Comparison of ENCODE assay signal across 16 cellular contexts in genomic region chr9:78685471-78685870, GRCh38.
"Had no signal": no experiment of that assay in that cellular context is flagged by ENCODE, and none has a peak within 500 bp of the region (broad histone marks: within the 10 kb centered on the region; RNA-seq: fewer than 3 reads in every experiment).

No MANE protein-coding gene starts in this region.

- ATAC-seq: activated CD4-positive, alpha-beta T cell treated with anti-CD3 and anti-CD28 coated beads for 36 hours; left ventricle myocardium superior; stimulated activated memory B cell treated with anti-CD40 and anti-IgM and Interleukin-4, amounts not matched to agents 10 μg/mL and 1 μg/mL and 100 μg/mL, for 72 hours had no signal

- H3K4me1 ChIP-seq: tibial nerve, uterus had no signal

- H3K27ac ChIP-seq: ovary, tibial nerve, uterus had no signal

- H3K27ac Mint-ChIP-seq: activated CD4-positive, alpha-beta memory T cell treated with anti-CD3 and anti-CD28 coated beads for 36 hours; activated CD4-positive, alpha-beta T cell treated with anti-CD3 and anti-CD28 coated beads for 36 hours; activated naive CD8-positive, alpha-beta T cell treated with anti-CD3 and anti-CD28 coated beads for 36 hours; nephron progenitor cell; stimulated activated memory B cell treated with anti-CD40 and anti-IgM and Interleukin-4, amounts not matched to agents 10 μg/mL and 1 μg/mL and 100 μg/mL, for 72 hours; T-helper 1 cell treated with Interleukin-12 subunit alpha and Interleukin-12 subunit beta and Interleukin-4 antibody, amounts not matched to agents 30 μg/mL and 1 μg/mL, for 36 hours had no signal

- H3K36me3 Mint-ChIP-seq: activated CD4-positive, alpha-beta memory T cell treated with anti-CD3 and anti-CD28 coated beads for 36 hours; activated naive CD8-positive, alpha-beta T cell treated with anti-CD3 and anti-CD28 coated beads for 36 hours; stimulated activated memory B cell treated with anti-CD40 and anti-IgM and Interleukin-4, amounts not matched to agents 10 μg/mL and 1 μg/mL and 100 μg/mL, for 72 hours had no signal

- H3K4me3 Mint-ChIP-seq: activated CD4-positive, alpha-beta memory T cell treated with anti-CD3 and anti-CD28 coated beads for 36 hours; activated CD4-positive, alpha-beta T cell treated with anti-CD3 and anti-CD28 coated beads for 36 hours; activated naive CD8-positive, alpha-beta T cell treated with anti-CD3 and anti-CD28 coated beads for 36 hours; nephron progenitor cell; stimulated activated memory B cell treated with anti-CD40 and anti-IgM and Interleukin-4, amounts not matched to agents 10 μg/mL and 1 μg/mL and 100 μg/mL, for 72 hours; T-helper 1 cell treated with Interleukin-12 subunit alpha and Interleukin-12 subunit beta and Interleukin-4 antibody, amounts not matched to agents 30 μg/mL and 1 μg/mL, for 36 hours had no signal

- H3K36me3 ChIP-seq: ovary, tibial nerve, uterus had no signal

- H3K9me3 Mint-ChIP-seq: stimulated activated memory B cell treated with anti-CD40 and anti-IgM and Interleukin-4, amounts not matched to agents 10 μg/mL and 1 μg/mL and 100 μg/mL, for 72 hours had no signal

- DNase-seq: activated CD4-positive, alpha-beta memory T cell treated with anti-CD3 and anti-CD28 coated beads for 36 hours; activated CD4-positive, alpha-beta T cell treated with anti-CD3 and anti-CD28 coated beads for 36 hours; activated gamma-delta T cell; activated naive CD8-positive, alpha-beta T cell treated with anti-CD3 and anti-CD28 coated beads for 36 hours; activated T-cell treated with anti-CD3 and anti-CD28 coated beads, Interleukin-2, amount 50 U/mL, for 48 hours; amygdala; erythroblast; glutamatergic neuron; kidney glomerular epithelial cell; left ventricle myocardium superior; nephron progenitor cell; ovary; uterus had no signal

- H3K27me3 ChIP-seq: ovary, tibial nerve had no signal

- H3K27me3 Mint-ChIP-seq: activated CD4-positive, alpha-beta memory T cell treated with anti-CD3 and anti-CD28 coated beads for 36 hours; activated naive CD8-positive, alpha-beta T cell treated with anti-CD3 and anti-CD28 coated beads for 36 hours; stimulated activated memory B cell treated with anti-CD40 and anti-IgM and Interleukin-4, amounts not matched to agents 10 μg/mL and 1 μg/mL and 100 μg/mL, for 72 hours had no signal

- H3K4me1 Mint-ChIP-seq: activated CD4-positive, alpha-beta T cell treated with anti-CD3 and anti-CD28 coated beads for 36 hours; activated naive CD8-positive, alpha-beta T cell treated with anti-CD3 and anti-CD28 coated beads for 36 hours; stimulated activated memory B cell treated with anti-CD40 and anti-IgM and Interleukin-4, amounts not matched to agents 10 μg/mL and 1 μg/mL and 100 μg/mL, for 72 hours had no signal

- H3K4me3 ChIP-seq: ovary, tibial nerve, uterus had no signal

- H3K9me3 ChIP-seq: ovary, tibial nerve, uterus had no signal
